Comparison of ENCODE assay signal across 10 cellular contexts in the genomic region with DNA sequence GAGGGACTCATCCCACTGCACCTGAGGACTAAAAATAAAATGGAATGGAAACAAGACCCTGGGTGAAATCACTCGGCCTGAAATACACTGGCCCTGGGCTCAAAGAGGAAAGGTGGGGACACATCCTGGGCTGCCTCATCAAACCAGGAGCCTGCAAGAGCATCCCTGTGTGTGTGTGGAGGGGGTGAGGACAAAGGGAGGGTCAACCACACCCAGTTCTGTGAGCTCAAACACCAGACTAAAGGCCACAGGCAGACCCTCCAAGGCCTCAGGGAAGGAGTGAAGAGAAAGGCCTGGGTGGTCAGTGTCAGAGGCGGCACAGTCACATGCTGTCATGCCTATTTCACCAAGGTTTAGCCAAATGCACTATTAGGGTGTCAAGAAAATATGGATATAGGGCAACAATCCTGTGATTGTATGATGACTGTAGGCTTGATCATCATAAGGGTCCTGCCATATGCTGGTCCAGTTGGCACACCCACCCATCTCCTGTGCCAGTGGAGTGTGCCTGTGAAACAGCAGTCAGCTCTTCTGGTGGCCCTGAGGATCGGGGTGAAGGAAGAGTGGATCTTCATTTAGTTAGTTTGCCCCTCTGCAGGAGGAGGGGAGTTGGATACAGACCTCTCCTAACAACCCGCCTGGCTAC. TPM values are rescaled to one million over a fixed set of nuclear protein-coding genes. Genes with fewer than 3 reads are reported as not detected.
DNase-seq lines count a peak whose midpoint lies in the region; ATAC-seq and TF ChIP-seq lines count a peak whose summit lies in the region.
"Had no signal": no experiment of that assay in that cellular context is flagged by ENCODE, and none has a peak within 500 bp of the region (broad histone marks: within the 10 kb centered on the region; RNA-seq: fewer than 3 reads in every experiment).

No MANE protein-coding gene starts in this region.

- H4K8ac ChIP-seq in mesenchymal stem cell (ENCODE audit: low read length) = no peak overlapping the region

- DNase-seq in activated effector memory CD4-positive, alpha-beta T cell treated with anti-CD3 and anti-CD28 coated beads, Interleukin-2, amount 50 U/mL, for 16 hours = peak; percentile 43
- DNase-seq in activated effector memory CD4-positive, alpha-beta T cell treated with Interleukin-2 at 50 U/mL for 16 hours = no peak
- peak; percentile 4 for DNase-seq in WTC11 (ENCODE audit: low spot score)
- DNase-seq in mesenchymal stem cell = no peak
- peak; percentile 12 to 39 for DNase-seq in tibial artery
- no peak for DNase-seq in globus pallidus (ENCODE audit: low spot score)
- DNase-seq in activated gamma-delta T cell (lab: John Stamatoyannopoulos, UW) = no peak
- no peak for DNase-seq in hepatic stellate cell (ENCODE audit: low spot score)

- peak overlapping the region; percentile 23 for H2AK5ac ChIP-seq in mesenchymal stem cell (ENCODE audit: low read length, severe bottlenecking)

- H2AFZ ChIP-seq in mesenchymal stem cell (ENCODE audit: low read depth, low read length) = no peak overlapping the region

- H3K27me3 Mint-ChIP-seq in WTC11 (ENCODE audit: low read depth) = no peaks in the 10 kb centered on the region
- H3K27me3 Mint-ChIP-seq: T-cell had no signal

- H3K14ac ChIP-seq in mesenchymal stem cell (ENCODE audit: low read length in 2 of 2) = no peak overlapping the region

- H3K4ac ChIP-seq in mesenchymal stem cell (ENCODE audit: low read depth in 1 of 2, low read length in 2 of 2) = no peak overlapping the region

- H3K4me1 Mint-ChIP-seq in WTC11 = peaks cover 16% of the 10 kb centered on the region

- H3K36me3 Mint-ChIP-seq in WTC11 = no peaks in the 10 kb centered on the region
- H3K36me3 Mint-ChIP-seq: T-cell had no signal

- H3K4me3 Mint-ChIP-seq in WTC11 = no peak overlapping the region
- H3K4me3 Mint-ChIP-seq: T-cell had no signal

- no peak overlapping the region for H3K18ac ChIP-seq in mesenchymal stem cell (ENCODE audit: low read depth in 1 of 2, low read length in 2 of 2)

- no peaks in the 10 kb centered on the region for H3K9me3 Mint-ChIP-seq in WTC11
- H3K9me3 Mint-ChIP-seq: T-cell had no signal

- no peak overlapping the region for H3K4me2 ChIP-seq in mesenchymal stem cell (ENCODE audit: low read length, poor library complexity, severe bottlenecking)

- no peaks in the 10 kb centered on the region for H3K27me3 ChIP-seq in mesenchymal stem cell (ENCODE audit: control insufficient read depth in 1 of 2, insufficient read depth in 1 of 2, low read length in 2 of 2)
- H3K27me3 ChIP-seq in tibial artery = no peaks in the 10 kb centered on the region
- H3K27me3 ChIP-seq: esophagus squamous epithelium had no signal

- intact Hi-C loops in tibial artery (cut with DNase I; ENCODE audit: low total_unique reads) = loop anchor here (5.0 to 10.0 kb wide), 2 partner anchors 109 to 222 kb away; no protein-coding TSS in a partner anchor

- H2BK120ac ChIP-seq in mesenchymal stem cell (ENCODE audit: low read depth, low read length) = no peak overlapping the region

- H3K27ac ChIP-seq in mesenchymal stem cell (ENCODE audit: low read length, poor library complexity, severe bottlenecking) (no peak overlapping the region), tibial artery (peak overlapping the region in 1 of 2 donors; percentile 8)

- H3K36me3 ChIP-seq in mesenchymal stem cell (ENCODE audit: control insufficient read depth in 1 of 2, insufficient read depth in 2 of 2, low read depth in 1 of 2, low read length in 2 of 2) (no peaks in the 10 kb centered on the region), tibial artery (no peaks in the 10 kb centered on the region)
- H3K36me3 ChIP-seq: esophagus squamous epithelium had no signal

- CTCF ChIA-PET in WTC11 (lab: Charles Lee) = interaction anchor here (0.6 to 1.0 kb wide), 3 partner anchors 10 to 136 kb away, joined by 3 to 4 read pairs (median 3); no protein-coding TSS in a partner anchor

- WGBS in mesenchymal stem cell = 50% methylated on average over 4 of the region's 4 CpGs

- H4K91ac ChIP-seq in mesenchymal stem cell (ENCODE audit: low read length) = no peak overlapping the region

- no peak overlapping the region for H3K27ac Mint-ChIP-seq in WTC11
- H3K27ac Mint-ChIP-seq: T-cell had no signal

- POLR2A ChIA-PET in WTC11 (lab: Charles Lee) = no interaction called here

- H3K79me1 ChIP-seq in mesenchymal stem cell (replicated peaks; ENCODE audit: low read length, poor library complexity, severe bottlenecking) = peaks cover 9% of the 10 kb centered on the region

- H3K4me1 ChIP-seq in mesenchymal stem cell (ENCODE audit: control insufficient read depth, insufficient read depth, low read depth, low read length) (peaks cover 15% of the 10 kb centered on the region), tibial artery (peaks cover 0 to 42% (median 35%) of the 10 kb centered on the region in 4 donors)

- no peak overlapping the region for H3K23ac ChIP-seq in mesenchymal stem cell (ENCODE audit: low read length in 2 of 2)

- no peak overlapping the region for H2BK12ac ChIP-seq in mesenchymal stem cell (ENCODE audit: low read length in 2 of 2)

- H3K4me3 ChIP-seq in mesenchymal stem cell (ENCODE audit: insufficient read depth in 1 of 2, low read depth in 1 of 2, low read length in 2 of 2) = no peak overlapping the region
- H3K4me3 ChIP-seq in tibial artery = no peak overlapping the region
- H3K4me3 ChIP-seq: esophagus squamous epithelium had no signal

- peak overlapping the region; percentile 0 for H2BK15ac ChIP-seq in mesenchymal stem cell (ENCODE audit: low read depth, poor library complexity, severe bottlenecking)

- no peak overlapping the region for H2BK5ac ChIP-seq in mesenchymal stem cell (ENCODE audit: low read depth, low read length, poor library complexity, severe bottlenecking)

- no peak for ATAC-seq in WTC11

- TF ChIP-seq CTCF in WTC11 (IDR thresholded peaks at IDR 0.05) = no peak
- TF ChIP-seq CTCF in tibial artery (IDR thresholded peaks at IDR 0.05) = no peak

- H3K9me3 ChIP-seq in mesenchymal stem cell (ENCODE audit: control insufficient read depth, low read length) (no peaks in the 10 kb centered on the region), tibial artery (no peaks in the 10 kb centered on the region)
- H3K9me3 ChIP-seq: esophagus squamous epithelium had no signal

- peak overlapping the region; percentile 36 for H3K9ac ChIP-seq in mesenchymal stem cell (ENCODE audit: low read length)

TF ChIP-seq in WTC11, 78 proteins besides CTCF, POLR2A, EP300 and RAD21:
- TF ChIP-seq KAT7 (CRISPR knock-in tag; IDR thresholded peaks at IDR 0.05; ENCODE audit: borderline replicate concordance) (no peak), ZNF317 (CRISPR knock-in tag; IDR thresholded peaks at IDR 0.05; ENCODE audit: borderline replicate concordance, low read depth) (no peak), ZBTB21 (CRISPR knock-in tag; IDR thresholded peaks at IDR 0.05; ENCODE audit: borderline replicate concordance) (no peak), TP53 (CRISPR knock-in tag; IDR thresholded peaks at IDR 0.05) (no peak), CREM (CRISPR knock-in tag; IDR thresholded peaks at IDR 0.05) (no peak)
- TF ChIP-seq, protein P1, sequence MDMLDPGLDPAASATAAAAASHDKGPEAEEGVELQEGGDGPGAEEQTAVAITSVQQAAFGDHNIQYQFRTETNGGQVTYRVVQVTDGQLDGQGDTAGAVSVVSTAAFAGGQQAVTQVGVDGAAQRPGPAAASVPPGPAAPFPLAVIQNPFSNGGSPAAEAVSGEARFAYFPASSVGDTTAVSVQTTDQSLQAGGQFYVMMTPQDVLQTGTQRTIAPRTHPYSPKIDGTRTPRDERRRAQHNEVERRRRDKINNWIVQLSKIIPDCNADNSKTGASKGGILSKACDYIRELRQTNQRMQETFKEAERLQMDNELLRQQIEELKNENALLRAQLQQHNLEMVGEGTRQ (CRISPR knock-in tag; IDR thresholded peaks at IDR 0.05) = no peak
- TF ChIP-seq, protein P2, sequence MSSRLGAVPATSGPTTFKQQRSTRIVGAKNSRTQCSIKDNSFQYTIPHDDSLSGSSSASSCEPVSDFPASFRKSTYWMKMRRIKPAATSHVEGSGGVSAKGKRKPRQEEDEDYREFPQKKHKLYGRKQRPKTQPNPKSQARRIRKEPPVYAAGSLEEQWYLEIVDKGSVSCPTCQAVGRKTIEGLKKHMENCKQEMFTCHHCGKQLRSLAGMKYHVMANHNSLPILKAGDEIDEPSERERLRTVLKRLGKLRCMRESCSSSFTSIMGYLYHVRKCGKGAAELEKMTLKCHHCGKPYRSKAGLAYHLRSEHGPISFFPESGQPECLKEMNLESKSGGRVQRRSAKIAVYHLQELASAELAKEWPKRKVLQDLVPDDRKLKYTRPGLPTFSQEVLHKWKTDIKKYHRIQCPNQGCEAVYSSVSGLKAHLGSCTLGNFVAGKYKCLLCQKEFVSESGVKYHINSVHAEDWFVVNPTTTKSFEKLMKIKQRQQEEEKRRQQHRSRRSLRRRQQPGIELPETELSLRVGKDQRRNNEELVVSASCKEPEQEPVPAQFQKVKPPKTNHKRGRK (CRISPR knock-in tag; IDR thresholded peaks at IDR 0.05; ENCODE audit: borderline replicate concordance) = no peak
- TF ChIP-seq, protein P3, sequence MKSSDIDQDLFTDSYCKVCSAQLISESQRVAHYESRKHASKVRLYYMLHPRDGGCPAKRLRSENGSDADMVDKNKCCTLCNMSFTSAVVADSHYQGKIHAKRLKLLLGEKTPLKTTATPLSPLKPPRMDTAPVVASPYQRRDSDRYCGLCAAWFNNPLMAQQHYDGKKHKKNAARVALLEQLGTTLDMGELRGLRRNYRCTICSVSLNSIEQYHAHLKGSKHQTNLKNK (CRISPR knock-in tag; IDR thresholded peaks at IDR 0.05) = no peak

RNA-seq across cellular contexts. Expression of a gene that starts 28.9 kb away (rescaled TPM):
- 554 to 645 TPM (median 644 TPM) in 3 replicates for total RNA-seq in WTC11 (2021)
- 146 TPM for polyA plus RNA-seq in mesenchymal stem cell (2013, experiment 1 of 2)
- polyA plus RNA-seq in mesenchymal stem cell (2013, experiment 2 of 2) = 152 TPM

RNA-seq across cellular contexts. Expression of a gene that starts 55.5 kb away (rescaled TPM):
- total RNA-seq in WTC11 (2021) = 35.9 to 75.1 TPM (median 38.1 TPM) in 3 replicates
- polyA plus RNA-seq in mesenchymal stem cell (2013, experiment 1 of 2) = 604 TPM
- 615 TPM for polyA plus RNA-seq in mesenchymal stem cell (2013, experiment 2 of 2)

Comparison
In these comparisons a context has a peak if more than half of its experiments do, and no peak if none do; other contexts are left out.
1. DNase-seq: peak in activated effector memory CD4-positive, alpha-beta T cell treated with anti-CD3 and anti-CD28 coated beads, Interleukin-2, amount 50 U/mL, for 16 hours (single experiment), WTC11 (single experiment) and tibial artery (2 of 2); none in activated effector memory CD4-positive, alpha-beta T cell treated with Interleukin-2 at 50 U/mL for 16 hours (single experiment), mesenchymal stem cell (single experiment), globus pallidus (single experiment), activated gamma-delta T cell (single experiment) and hepatic stellate cell (single experiment).